In the genomic region with DNA sequence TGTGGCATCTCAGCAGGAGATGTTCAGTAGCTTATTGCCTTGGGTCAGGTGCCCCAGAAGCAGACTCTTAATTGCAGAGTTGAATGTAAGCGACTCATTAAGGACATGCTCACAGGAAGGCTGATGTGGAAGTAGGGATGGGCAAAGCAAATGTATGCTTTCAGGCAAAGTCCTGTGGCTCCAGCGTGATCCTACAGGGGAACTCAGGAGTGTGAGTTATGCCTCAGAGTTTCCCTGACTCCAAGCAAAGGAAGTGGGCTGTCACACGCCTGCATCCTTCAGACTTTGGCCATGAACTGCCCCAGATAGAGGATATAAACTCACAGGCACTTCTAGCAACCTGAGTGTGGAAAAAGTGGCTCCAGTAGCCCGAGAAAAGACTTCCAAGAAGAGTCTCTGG, we compare ENCODE assay signal across 17 cellular contexts.
"Had no signal": no experiment of that assay in that cellular context is flagged by ENCODE, and none has a peak within 500 bp of the region (broad histone marks: within the 10 kb centered on the region; RNA-seq: fewer than 3 reads in every experiment).

No MANE protein-coding gene starts in this region.

- H3K4me3 Mint-ChIP-seq: activated CD8-positive, alpha-beta memory T cell treated with anti-CD3 and anti-CD28 coated beads, Interleukin-2, amount 10 ng/mL, durations not matched to agents 7 days and 5 days; activated naive CD8-positive, alpha-beta T cell; activated T-cell treated with anti-CD3 and anti-CD28 coated beads, Interleukin-2, amount 50 U/mL, for 24 hours had no signal

- H3K36me3 ChIP-seq: brain microvascular endothelial cell, gastrocnemius medialis, neutrophil, right atrium auricular region, thyroid gland had no signal

- H3K27ac ChIP-seq: brain microvascular endothelial cell, gastrocnemius medialis, neutrophil, right atrium auricular region, skin epidermis, thyroid gland had no signal

- H3K27ac Mint-ChIP-seq: activated CD8-positive, alpha-beta memory T cell treated with anti-CD3 and anti-CD28 coated beads, Interleukin-2, amount 10 ng/mL, durations not matched to agents 7 days and 5 days; activated naive CD8-positive, alpha-beta T cell; activated T-cell treated with anti-CD3 and anti-CD28 coated beads, Interleukin-2, amount 50 U/mL, for 24 hours had no signal

- ATAC-seq: activated CD8-positive, alpha-beta memory T cell treated with anti-CD3 and anti-CD28 coated beads, Interleukin-2, amount 10 ng/mL, durations not matched to agents 7 days and 5 days; gastrocnemius medialis had no signal

- H3K4me3 ChIP-seq: gastrocnemius medialis, right atrium auricular region, skin epidermis, thyroid gland had no signal

- H3K27me3 Mint-ChIP-seq: activated naive CD8-positive, alpha-beta T cell had no signal

- H3K4me1 Mint-ChIP-seq: activated CD8-positive, alpha-beta memory T cell treated with anti-CD3 and anti-CD28 coated beads, Interleukin-2, amount 10 ng/mL, durations not matched to agents 7 days and 5 days had no signal

- H3K9me3 ChIP-seq: gastrocnemius medialis, neutrophil, right atrium auricular region, thyroid gland had no signal

- H3K36me3 Mint-ChIP-seq: activated CD8-positive, alpha-beta memory T cell treated with anti-CD3 and anti-CD28 coated beads, Interleukin-2, amount 10 ng/mL, durations not matched to agents 7 days and 5 days; activated naive CD8-positive, alpha-beta T cell had no signal

- DNase-seq: activated CD4-positive, alpha-beta T cell treated with anti-CD3 and anti-CD28 coated beads, Interleukin-2, amount 50 U/mL, for 4 hours; activated CD4-positive, CD25-positive, alpha-beta regulatory T cell treated with anti-CD3 and anti-CD28 coated beads, Interleukin-2, amount 50 U/mL, for 72 hours; activated CD8-positive, alpha-beta memory T cell treated with anti-CD3 and anti-CD28 coated beads, Interleukin-2, amount 10 ng/mL, durations not matched to agents 7 days and 5 days; activated effector memory CD4-positive, alpha-beta T cell treated with anti-CD3 and anti-CD28 coated beads, Interleukin-2, amount 50 U/mL, for 16 hours; activated T-cell treated with anti-CD3 and anti-CD28 coated beads, Interleukin-2, amount 50 U/mL, for 24 hours; amygdala; brain microvascular endothelial cell; cerebellar nuclear complex; gastrocnemius medialis; midbrain; posterior cingulate gyrus; T-helper 9 cell; thyroid gland had no signal

- H3K27me3 ChIP-seq: brain microvascular endothelial cell, gastrocnemius medialis, right atrium auricular region, thyroid gland had no signal

- H3K9me3 Mint-ChIP-seq: activated T-cell treated with anti-CD3 and anti-CD28 coated beads, Interleukin-2, amount 50 U/mL, for 24 hours had no signal
